In genomic region chr15:51829360-51830278, GRCh38 we compare ENCODE assay signal across 8 cellular contexts.
DNase-seq lines count a peak whose midpoint lies in the region; ATAC-seq and TF ChIP-seq lines count a peak whose summit lies in the region.

TSS of gene TMOD3 (plus strand) at chr15:51829653. CDS start at chr15:51862885, 33,232 bp downstream.

- H3K4me3 ChIP-seq in MM.1S (ENCODE audit: low read length): peak within 1 kb of the TSS; percentile 82

- H3K27ac Mint-ChIP-seq in activated naive CD4-positive, alpha-beta T cell treated with anti-CD3 and anti-CD28 coated beads, Interleukin-2, amount 50 U/mL, for 24 hours: peak within 1 kb of the TSS; percentile 94

- H3K36me3 Mint-ChIP-seq in activated naive CD4-positive, alpha-beta T cell treated with anti-CD3 and anti-CD28 coated beads, Interleukin-2, amount 50 U/mL, for 24 hours: no peaks in the 10 kb centered on the region

- H3K9me3 Mint-ChIP-seq in activated naive CD4-positive, alpha-beta T cell treated with anti-CD3 and anti-CD28 coated beads, Interleukin-2, amount 50 U/mL, for 24 hours: no peaks in the 10 kb centered on the region

- peak; percentile 83 for DNase-seq in GDM1 (lab: John Stamatoyannopoulos, UW)
- peak; percentile 80 for DNase-seq in HCEC 1CT
- DNase-seq in MM.1S: peak; percentile 92
- peak; percentile 85 for DNase-seq in globus pallidus (ENCODE audit: low spot score)
- peak; percentile 26 to 95 (median 86) for DNase-seq in nucleus accumbens (lab: John Stamatoyannopoulos, UW)
- peak; percentile 95 for DNase-seq in superior temporal gyrus (ENCODE audit: extremely low spot score)

- H3K9me2 ChIP-seq in MM.1S (replicated peaks; ENCODE audit: insufficient read depth, low read length): no peaks in the 10 kb centered on the region

- peaks cover 54% of the 10 kb centered on the region for H3K4me1 Mint-ChIP-seq in activated naive CD4-positive, alpha-beta T cell treated with anti-CD3 and anti-CD28 coated beads, Interleukin-2, amount 50 U/mL, for 24 hours

- H3F3A ChIP-seq in MM.1S (ENCODE audit: insufficient read depth, low read length): 0 out of 2 replicates have a peak, but pooled peaks cover 8% of the 10 kb centered on the region

- H3K27me3 ChIP-seq in MM.1S (replicated peaks; ENCODE audit: insufficient read depth, low read length): no peaks in the 10 kb centered on the region

- H3K9ac ChIP-seq in MM.1S (ENCODE audit: low read length): peak within 1 kb of the TSS; percentile 70

- peaks cover 10% of the 10 kb centered on the region for H3K4me1 ChIP-seq in MM.1S (ENCODE audit: low read length)

- H3K9me3 ChIP-seq in MM.1S (replicated peaks; ENCODE audit: insufficient read depth, low read length): no peaks in the 10 kb centered on the region

- no peaks in the 10 kb centered on the region for H3K36me3 ChIP-seq in MM.1S (replicated peaks; ENCODE audit: insufficient read depth, low read length)

- peak within 1 kb of the TSS; percentile 64; the same call in 1 of the 2 replicates for H3K27ac ChIP-seq in MM.1S (ENCODE audit: low read length)

- peak within 1 kb of the TSS; percentile 66 for H3K4me2 ChIP-seq in MM.1S (ENCODE audit: low read depth, low read length)

- no peak for TF ChIP-seq CTCF in MM.1S (IDR thresholded peaks at IDR 0.05; ENCODE audit: low read length)

- peak; percentile 95 for ATAC-seq in SK-N-SH treated with all-trans-retinoic acid at 6 μM for 48 hours

- 0 out of 2 replicates have a peak, but pooled peaks cover 3% of the 10 kb centered on the region for H4K20me1 ChIP-seq in MM.1S (ENCODE audit: insufficient read depth, low read length)

- peak within 1 kb of the TSS; percentile 96 for H3K4me3 Mint-ChIP-seq in activated naive CD4-positive, alpha-beta T cell treated with anti-CD3 and anti-CD28 coated beads, Interleukin-2, amount 50 U/mL, for 24 hours

- no peaks in the 10 kb centered on the region for H3K27me3 Mint-ChIP-seq in activated naive CD4-positive, alpha-beta T cell treated with anti-CD3 and anti-CD28 coated beads, Interleukin-2, amount 50 U/mL, for 24 hours

- peaks cover 47% of the 10 kb centered on the region for H3K79me2 ChIP-seq in MM.1S (ENCODE audit: low read length)

- H2AFZ ChIP-seq in MM.1S (ENCODE audit: low read length): peak within 1 kb of the TSS; percentile 75

TF ChIP-seq in SK-N-SH treated with all-trans-retinoic acid at 6 μM for 48 hours, 23 proteins besides CTCF, POLR2A, EP300 and RAD21:
- TF ChIP-seq ZC3H10 (CRISPR knock-in tag; IDR thresholded peaks at IDR 0.05) (no peak), ZNF8 (CRISPR knock-in tag; IDR thresholded peaks at IDR 0.05) (peak; percentile 75)
- TF ChIP-seq, protein P1, sequence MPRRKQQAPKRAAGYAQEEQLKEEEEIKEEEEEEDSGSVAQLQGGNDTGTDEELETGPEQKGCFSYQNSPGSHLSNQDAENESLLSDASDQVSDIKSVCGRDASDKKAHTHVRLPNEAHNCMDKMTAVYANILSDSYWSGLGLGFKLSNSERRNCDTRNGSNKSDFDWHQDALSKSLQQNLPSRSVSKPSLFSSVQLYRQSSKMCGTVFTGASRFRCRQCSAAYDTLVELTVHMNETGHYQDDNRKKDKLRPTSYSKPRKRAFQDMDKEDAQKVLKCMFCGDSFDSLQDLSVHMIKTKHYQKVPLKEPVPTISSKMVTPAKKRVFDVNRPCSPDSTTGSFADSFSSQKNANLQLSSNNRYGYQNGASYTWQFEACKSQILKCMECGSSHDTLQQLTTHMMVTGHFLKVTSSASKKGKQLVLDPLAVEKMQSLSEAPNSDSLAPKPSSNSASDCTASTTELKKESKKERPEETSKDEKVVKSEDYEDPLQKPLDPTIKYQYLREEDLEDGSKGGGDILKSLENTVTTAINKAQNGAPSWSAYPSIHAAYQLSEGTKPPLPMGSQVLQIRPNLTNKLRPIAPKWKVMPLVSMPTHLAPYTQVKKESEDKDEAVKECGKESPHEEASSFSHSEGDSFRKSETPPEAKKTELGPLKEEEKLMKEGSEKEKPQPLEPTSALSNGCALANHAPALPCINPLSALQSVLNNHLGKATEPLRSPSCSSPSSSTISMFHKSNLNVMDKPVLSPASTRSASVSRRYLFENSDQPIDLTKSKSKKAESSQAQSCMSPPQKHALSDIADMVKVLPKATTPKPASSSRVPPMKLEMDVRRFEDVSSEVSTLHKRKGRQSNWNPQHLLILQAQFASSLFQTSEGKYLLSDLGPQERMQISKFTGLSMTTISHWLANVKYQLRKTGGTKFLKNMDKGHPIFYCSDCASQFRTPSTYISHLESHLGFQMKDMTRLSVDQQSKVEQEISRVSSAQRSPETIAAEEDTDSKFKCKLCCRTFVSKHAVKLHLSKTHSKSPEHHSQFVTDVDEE (CRISPR knock-in tag; IDR thresholded peaks at IDR 0.05): 0 out of 2 replicates have a peak, but pooled peaks have one; percentile 25
TF ChIP-seq in SK-N-SH treated with all-trans-retinoic acid at 6 μM for 48 hours: peak in this region for 2.

Comparison
In these comparisons a context has a peak if more than half of its experiments do, and no peak if none do; other contexts are left out.
1. Peak in every context shown above with its lines: DNase-seq, ATAC-seq, H3K4me3 ChIP-seq and H3K27ac ChIP-seq.